In the genomic region with DNA sequence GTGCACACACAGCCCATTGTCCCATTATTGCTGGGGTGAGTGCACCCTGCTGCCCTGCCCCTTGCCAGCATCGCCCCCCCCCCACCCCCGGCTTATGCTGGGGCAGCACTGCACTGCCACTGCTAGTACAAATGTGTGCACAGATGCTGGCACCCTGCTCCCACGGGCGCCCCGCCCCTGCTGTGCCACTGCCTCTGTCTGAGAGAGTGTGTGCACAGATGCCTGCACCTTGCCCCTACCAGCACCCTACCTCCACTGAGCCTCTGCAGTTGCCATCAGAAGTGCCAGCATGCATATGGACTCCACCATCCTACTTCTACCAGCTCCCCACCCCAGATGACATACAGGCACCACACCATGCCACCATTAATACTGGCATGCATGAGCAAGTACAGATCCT, we compare ENCODE assay signal across 23 cellular contexts.
"Had no signal": no experiment of that assay in that cellular context is flagged by ENCODE, and none has a peak within 500 bp of the region (broad histone marks: within the 10 kb centered on the region; RNA-seq: fewer than 3 reads in every experiment).

No MANE protein-coding gene starts in this region.

- H3K27ac ChIP-seq: adrenal gland, breast epithelium, PC-9, SJCRH30 had no signal

- H3K27me3 ChIP-seq: adrenal gland, SJCRH30 had no signal

- DNase-seq: activated CD4-positive, alpha-beta T cell treated with anti-CD3 and anti-CD28 coated beads for 4 hours; activated CD4-positive, alpha-beta T cell treated with anti-CD3 and anti-CD28 coated beads, Interleukin-2, amount 50 U/mL, for 48 hours; activated CD8-positive, alpha-beta memory T cell treated with anti-CD3 and anti-CD28 coated beads, Interleukin-2, amount 10 ng/mL, durations not matched to agents 7 days and 5 days; activated gamma-delta T cell; activated naive CD4-positive, alpha-beta T cell treated with anti-CD3 and anti-CD28 coated beads, Interleukin-2, amount 50 U/mL, for 16 hours; activated naive CD8-positive, alpha-beta T cell treated with anti-CD3 and anti-CD28 coated beads, Interleukin-2, amount 10 ng/mL, durations not matched to agents 7 days and 5 days; activated T-cell treated with anti-CD3 and anti-CD28 coated beads, Interleukin-2, amount 50 U/mL, for 24 hours; adrenal gland; anterior cingulate cortex; caudate nucleus; IMR-90; Kasumi-1; KBM-7; NCI-H146; NCI-H187 treated with DMSO at 0.1 percent for 48 hours; NCI-H2081 treated with DMSO at 0.1 percent for 48 hours; NCI-H446; PC-9; SJCRH30 had no signal

- H3K4me3 Mint-ChIP-seq: activated CD8-positive, alpha-beta memory T cell treated with anti-CD3 and anti-CD28 coated beads, Interleukin-2, amount 10 ng/mL, durations not matched to agents 7 days and 5 days; activated naive CD8-positive, alpha-beta T cell treated with anti-CD3 and anti-CD28 coated beads, Interleukin-2, amount 10 ng/mL, durations not matched to agents 7 days and 5 days; activated T-cell treated with anti-CD3 and anti-CD28 coated beads, Interleukin-2, amount 50 U/mL, for 24 hours; activated T-helper 1 cell treated with anti-CD3 and anti-CD28 coated beads, Interleukin-12 subunit alpha, Interleukin-12 subunit beta, Interleukin-2, Interleukin-4 antibody, amounts not matched to agents 30 ng/mL and 10 ng/mL and 1 ng/mL, durations not matched to agents 14 hours and 24 hours and 36 hours; T-helper 1 cell treated with Interleukin-12 subunit alpha and Interleukin-12 subunit beta and Interleukin-4 antibody, amounts not matched to agents 30 μg/mL and 1 μg/mL, for 36 hours had no signal

- H3K4me1 Mint-ChIP-seq: activated CD8-positive, alpha-beta memory T cell treated with anti-CD3 and anti-CD28 coated beads, Interleukin-2, amount 10 ng/mL, durations not matched to agents 7 days and 5 days; activated naive CD8-positive, alpha-beta T cell treated with anti-CD3 and anti-CD28 coated beads, Interleukin-2, amount 10 ng/mL, durations not matched to agents 7 days and 5 days had no signal

- H3K27me3 Mint-ChIP-seq: activated CD8-positive, alpha-beta memory T cell treated with anti-CD3 and anti-CD28 coated beads, Interleukin-2, amount 10 ng/mL, durations not matched to agents 7 days and 5 days; activated naive CD8-positive, alpha-beta T cell treated with anti-CD3 and anti-CD28 coated beads, Interleukin-2, amount 10 ng/mL, durations not matched to agents 7 days and 5 days; activated T-cell treated with anti-CD3 and anti-CD28 coated beads, Interleukin-2, amount 50 U/mL, for 24 hours had no signal

- H3K27ac Mint-ChIP-seq: activated CD8-positive, alpha-beta memory T cell treated with anti-CD3 and anti-CD28 coated beads, Interleukin-2, amount 10 ng/mL, durations not matched to agents 7 days and 5 days; activated naive CD8-positive, alpha-beta T cell treated with anti-CD3 and anti-CD28 coated beads, Interleukin-2, amount 10 ng/mL, durations not matched to agents 7 days and 5 days; activated T-cell treated with anti-CD3 and anti-CD28 coated beads, Interleukin-2, amount 50 U/mL, for 24 hours; activated T-helper 1 cell treated with anti-CD3 and anti-CD28 coated beads, Interleukin-12 subunit alpha, Interleukin-12 subunit beta, Interleukin-2, Interleukin-4 antibody, amounts not matched to agents 30 ng/mL and 10 ng/mL and 1 ng/mL, durations not matched to agents 14 hours and 24 hours and 36 hours; T-helper 1 cell treated with Interleukin-12 subunit alpha and Interleukin-12 subunit beta and Interleukin-4 antibody, amounts not matched to agents 30 μg/mL and 1 μg/mL, for 36 hours had no signal

- H3K9me3 ChIP-seq: adrenal gland, breast epithelium, SJCRH30 had no signal

- H3K36me3 ChIP-seq: adrenal gland, breast epithelium, SJCRH30 had no signal

- H3K4me1 ChIP-seq: adrenal gland, breast epithelium, SJCRH30 had no signal

- ATAC-seq: activated CD4-positive, CD25-positive, alpha-beta regulatory T cell treated with anti-CD3 and anti-CD28 coated beads, Interleukin-2, amount 50 U/mL, for 24 hours; activated CD8-positive, alpha-beta memory T cell treated with anti-CD3 and anti-CD28 coated beads, Interleukin-2, amount 10 ng/mL, durations not matched to agents 7 days and 5 days had no signal

- H3K36me3 Mint-ChIP-seq: activated CD8-positive, alpha-beta memory T cell treated with anti-CD3 and anti-CD28 coated beads, Interleukin-2, amount 10 ng/mL, durations not matched to agents 7 days and 5 days; activated naive CD8-positive, alpha-beta T cell treated with anti-CD3 and anti-CD28 coated beads, Interleukin-2, amount 10 ng/mL, durations not matched to agents 7 days and 5 days had no signal

- H3K4me3 ChIP-seq: adrenal gland, breast epithelium, PC-9, SJCRH30 had no signal
